ENCODE assay signal across 17 cellular contexts in genomic region chr1:8112611-8113256, GRCh38.
"Had no signal": no experiment of that assay in that cellular context is flagged by ENCODE, and none has a peak within 500 bp of the region (broad histone marks: within the 10 kb centered on the region; RNA-seq: fewer than 3 reads in every experiment).

No MANE protein-coding gene starts in this region.

- DNase-seq: activated CD4-positive, alpha-beta memory T cell treated with anti-CD3 and anti-CD28 coated beads for 36 hours; activated gamma-delta T cell treated with Interleukin-2 at 50 U/mL for 16 hours; activated naive CD8-positive, alpha-beta T cell treated with anti-CD3 and anti-CD28 coated beads for 36 hours; activated T-cell treated with anti-CD3 and anti-CD28 coated beads, Interleukin-2, amount 50 U/mL, for 48 hours; colonic mucosa; lower lobe of right lung; naive thymus-derived CD4-positive, alpha-beta T cell; occipital lobe; sigmoid colon; stimulated activated CD4-positive, alpha-beta T cell treated with anti-CD3 and anti-CD28 coated beads, Interleukin-12 subunit alpha, Interleukin-12 subunit beta, amount 100 ng/mL, for 4 hours; stimulated activated naive CD8-positive, alpha-beta T cell treated with anti-CD3 and anti-CD28 coated beads, Interleukin-15, Interleukin-2, amounts not matched to agents 100 U/mL and 50 U/mL, for 24 hours; SW 1271; T-helper 9 cell; uterus had no signal

- H3K4me3 ChIP-seq: colonic mucosa, gastroesophageal sphincter, hepatocyte, lower lobe of right lung, sigmoid colon, uterus had no signal

- H3K9me3 Mint-ChIP-seq: activated CD4-positive, alpha-beta memory T cell treated with anti-CD3 and anti-CD28 coated beads for 36 hours; activated naive CD8-positive, alpha-beta T cell treated with anti-CD3 and anti-CD28 coated beads for 36 hours had no signal

- H3K27ac ChIP-seq: colonic mucosa, lower lobe of right lung, sigmoid colon had no signal

- H3K27me3 Mint-ChIP-seq: activated CD4-positive, alpha-beta memory T cell treated with anti-CD3 and anti-CD28 coated beads for 36 hours; activated naive CD8-positive, alpha-beta T cell treated with anti-CD3 and anti-CD28 coated beads for 36 hours had no signal

- H3K36me3 Mint-ChIP-seq: activated CD4-positive, alpha-beta memory T cell treated with anti-CD3 and anti-CD28 coated beads for 36 hours; activated naive CD8-positive, alpha-beta T cell treated with anti-CD3 and anti-CD28 coated beads for 36 hours; naive thymus-derived CD4-positive, alpha-beta T cell had no signal

- H3K36me3 ChIP-seq: colonic mucosa, gastroesophageal sphincter, lower lobe of right lung, sigmoid colon, uterus had no signal

- H3K4me1 ChIP-seq: colonic mucosa had no signal

- H3K9me3 ChIP-seq: colonic mucosa, lower lobe of right lung, sigmoid colon, uterus had no signal

- H3K27me3 ChIP-seq: colonic mucosa, gastroesophageal sphincter, hepatocyte, sigmoid colon, uterus had no signal

- H3K27ac Mint-ChIP-seq: activated CD4-positive, alpha-beta memory T cell treated with anti-CD3 and anti-CD28 coated beads for 36 hours; activated naive CD8-positive, alpha-beta T cell treated with anti-CD3 and anti-CD28 coated beads for 36 hours had no signal

- H3K4me3 Mint-ChIP-seq: activated CD4-positive, alpha-beta memory T cell treated with anti-CD3 and anti-CD28 coated beads for 36 hours; activated naive CD8-positive, alpha-beta T cell treated with anti-CD3 and anti-CD28 coated beads for 36 hours had no signal

- ATAC-seq: gastroesophageal sphincter; lower lobe of right lung; stimulated activated naive CD8-positive, alpha-beta T cell treated with anti-CD3 and anti-CD28 coated beads, Interleukin-15, Interleukin-2, amounts not matched to agents 100 U/mL and 50 U/mL, for 24 hours had no signal

- FAIRE-seq: astrocyte had no signal
